Comparison of ENCODE assay signal across 1 cellular context in the genomic region with DNA sequence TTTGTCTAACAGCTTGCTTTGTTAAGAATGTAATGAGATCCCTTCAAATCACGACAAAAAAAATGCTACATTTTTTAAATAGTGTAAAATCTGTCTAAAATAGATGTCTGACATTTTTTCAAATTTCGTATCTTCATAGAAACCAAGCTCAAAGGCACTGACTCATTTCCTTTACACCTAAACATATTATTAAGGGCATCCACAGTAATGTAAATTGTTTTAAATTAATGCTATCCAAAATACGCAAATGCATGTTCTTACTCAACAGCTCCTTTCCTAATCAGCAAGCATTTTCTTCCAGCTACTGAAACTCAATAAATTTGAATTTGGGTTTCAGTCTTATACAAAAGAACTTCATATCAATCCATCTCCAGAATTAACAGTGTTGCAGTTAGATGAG.
TF ChIP-seq lines count a peak whose summit lies in the region.

No MANE protein-coding gene starts in this region.

TF ChIP-seq in IMR-90, 13 proteins besides CTCF, POLR2A, EP300 and RAD21:
- 0 out of 2 replicates have a peak, but pooled peaks have one; percentile 15 for TF ChIP-seq BHLHE40 (IDR thresholded peaks at IDR 0.05; ENCODE audit: low read depth, low read length)
- no peak for TF ChIP-seq RCOR1 (IDR thresholded peaks at IDR 0.05; ENCODE audit: insufficient replicate concordance, low read length)
- no peak for TF ChIP-seq MAFK (IDR thresholded peaks at IDR 0.05; ENCODE audit: low read depth, low read length)
- no peak for TF ChIP-seq SMC3 (IDR thresholded peaks at IDR 0.05; ENCODE audit: low read depth, low read length)
- peak; percentile 88 for TF ChIP-seq CEBPB (IDR thresholded peaks at IDR 0.05; ENCODE audit: low read depth, low read length)
- no peak for TF ChIP-seq MXI1 (IDR thresholded peaks at IDR 0.05; ENCODE audit: borderline replicate concordance, low read depth, low read length)
- TF ChIP-seq FOS (IDR thresholded peaks at IDR 0.05; ENCODE audit: low read depth, low read length): peak; percentile 46; the same call in 1 of the 2 replicates
- no peak for TF ChIP-seq RFX5 (IDR thresholded peaks at IDR 0.05; ENCODE audit: low read depth, low read length)
TF ChIP-seq in IMR-90: peak in this region for 3.
